Comparison of ENCODE assay signal across 2 cellular contexts in the genomic region with DNA sequence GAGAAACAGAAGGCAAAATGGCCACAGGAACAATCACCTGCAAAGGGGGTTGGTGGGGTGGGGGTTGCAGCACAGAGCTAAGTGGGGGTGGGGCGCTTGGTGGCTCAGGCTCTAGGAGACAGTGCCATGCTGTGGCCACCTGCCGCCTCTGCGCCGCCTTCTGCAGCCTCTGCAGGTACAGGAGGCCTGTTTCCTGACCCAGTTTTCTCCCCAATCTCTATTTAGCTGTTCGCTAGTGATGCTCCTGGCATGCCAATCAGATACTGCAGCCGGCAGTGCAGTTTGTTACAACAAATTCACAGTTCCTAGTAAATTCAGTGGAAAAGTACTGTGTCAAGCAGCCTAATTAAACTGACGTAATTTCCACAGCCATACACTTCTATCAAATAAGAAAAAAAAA.
TF ChIP-seq lines count a peak whose summit lies in the region.

No MANE protein-coding gene starts in this region.

TF ChIP-seq in IMR-90, 13 proteins besides CTCF, POLR2A, EP300 and RAD21:
- TF ChIP-seq ELK1 (IDR thresholded peaks at IDR 0.05; ENCODE audit: borderline replicate concordance, low read depth, low read length) (no peak), CEBPB (IDR thresholded peaks at IDR 0.05; ENCODE audit: low read depth, low read length) (no peak), FOS (IDR thresholded peaks at IDR 0.05; ENCODE audit: low read depth, low read length) (no peak), RCOR1 (IDR thresholded peaks at IDR 0.05; ENCODE audit: insufficient replicate concordance, low read length) (no peak), MAFK (IDR thresholded peaks at IDR 0.05; ENCODE audit: low read depth, low read length) (no peak), MAZ (IDR thresholded peaks at IDR 0.05; ENCODE audit: borderline replicate concordance, low read depth, low read length) (no peak), NFE2L2 (IDR thresholded peaks at IDR 0.05; ENCODE audit: low read depth, low read length) (no peak), USF2 (IDR thresholded peaks at IDR 0.05; ENCODE audit: low read depth, low read length) (no peak), MXI1 (IDR thresholded peaks at IDR 0.05; ENCODE audit: borderline replicate concordance, low read depth, low read length) (no peak), SMC3 (IDR thresholded peaks at IDR 0.05; ENCODE audit: low read depth, low read length) (no peak), CHD1 (IDR thresholded peaks at IDR 0.05; ENCODE audit: low read depth, low read length) (no peak), RFX5 (IDR thresholded peaks at IDR 0.05; ENCODE audit: low read depth, low read length) (no peak), BHLHE40 (IDR thresholded peaks at IDR 0.05; ENCODE audit: low read depth, low read length) (no peak)

TF ChIP-seq in K562, 482 proteins besides CTCF, POLR2A, EP300 and RAD21:
- TF ChIP-seq, protein P1, sequence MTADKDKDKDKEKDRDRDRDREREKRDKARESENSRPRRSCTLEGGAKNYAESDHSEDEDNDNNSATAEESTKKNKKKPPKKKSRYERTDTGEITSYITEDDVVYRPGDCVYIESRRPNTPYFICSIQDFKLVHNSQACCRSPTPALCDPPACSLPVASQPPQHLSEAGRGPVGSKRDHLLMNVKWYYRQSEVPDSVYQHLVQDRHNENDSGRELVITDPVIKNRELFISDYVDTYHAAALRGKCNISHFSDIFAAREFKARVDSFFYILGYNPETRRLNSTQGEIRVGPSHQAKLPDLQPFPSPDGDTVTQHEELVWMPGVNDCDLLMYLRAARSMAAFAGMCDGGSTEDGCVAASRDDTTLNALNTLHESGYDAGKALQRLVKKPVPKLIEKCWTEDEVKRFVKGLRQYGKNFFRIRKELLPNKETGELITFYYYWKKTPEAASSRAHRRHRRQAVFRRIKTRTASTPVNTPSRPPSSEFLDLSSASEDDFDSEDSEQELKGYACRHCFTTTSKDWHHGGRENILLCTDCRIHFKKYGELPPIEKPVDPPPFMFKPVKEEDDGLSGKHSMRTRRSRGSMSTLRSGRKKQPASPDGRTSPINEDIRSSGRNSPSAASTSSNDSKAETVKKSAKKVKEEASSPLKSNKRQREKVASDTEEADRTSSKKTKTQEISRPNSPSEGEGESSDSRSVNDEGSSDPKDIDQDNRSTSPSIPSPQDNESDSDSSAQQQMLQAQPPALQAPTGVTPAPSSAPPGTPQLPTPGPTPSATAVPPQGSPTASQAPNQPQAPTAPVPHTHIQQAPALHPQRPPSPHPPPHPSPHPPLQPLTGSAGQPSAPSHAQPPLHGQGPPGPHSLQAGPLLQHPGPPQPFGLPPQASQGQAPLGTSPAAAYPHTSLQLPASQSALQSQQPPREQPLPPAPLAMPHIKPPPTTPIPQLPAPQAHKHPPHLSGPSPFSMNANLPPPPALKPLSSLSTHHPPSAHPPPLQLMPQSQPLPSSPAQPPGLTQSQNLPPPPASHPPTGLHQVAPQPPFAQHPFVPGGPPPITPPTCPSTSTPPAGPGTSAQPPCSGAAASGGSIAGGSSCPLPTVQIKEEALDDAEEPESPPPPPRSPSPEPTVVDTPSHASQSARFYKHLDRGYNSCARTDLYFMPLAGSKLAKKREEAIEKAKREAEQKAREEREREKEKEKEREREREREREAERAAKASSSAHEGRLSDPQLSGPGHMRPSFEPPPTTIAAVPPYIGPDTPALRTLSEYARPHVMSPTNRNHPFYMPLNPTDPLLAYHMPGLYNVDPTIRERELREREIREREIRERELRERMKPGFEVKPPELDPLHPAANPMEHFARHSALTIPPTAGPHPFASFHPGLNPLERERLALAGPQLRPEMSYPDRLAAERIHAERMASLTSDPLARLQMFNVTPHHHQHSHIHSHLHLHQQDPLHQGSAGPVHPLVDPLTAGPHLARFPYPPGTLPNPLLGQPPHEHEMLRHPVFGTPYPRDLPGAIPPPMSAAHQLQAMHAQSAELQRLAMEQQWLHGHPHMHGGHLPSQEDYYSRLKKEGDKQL (CRISPR knock-in tag; IDR thresholded peaks at IDR 0.05; ENCODE audit: borderline replicate concordance): no peak
- TF ChIP-seq, protein P2, sequence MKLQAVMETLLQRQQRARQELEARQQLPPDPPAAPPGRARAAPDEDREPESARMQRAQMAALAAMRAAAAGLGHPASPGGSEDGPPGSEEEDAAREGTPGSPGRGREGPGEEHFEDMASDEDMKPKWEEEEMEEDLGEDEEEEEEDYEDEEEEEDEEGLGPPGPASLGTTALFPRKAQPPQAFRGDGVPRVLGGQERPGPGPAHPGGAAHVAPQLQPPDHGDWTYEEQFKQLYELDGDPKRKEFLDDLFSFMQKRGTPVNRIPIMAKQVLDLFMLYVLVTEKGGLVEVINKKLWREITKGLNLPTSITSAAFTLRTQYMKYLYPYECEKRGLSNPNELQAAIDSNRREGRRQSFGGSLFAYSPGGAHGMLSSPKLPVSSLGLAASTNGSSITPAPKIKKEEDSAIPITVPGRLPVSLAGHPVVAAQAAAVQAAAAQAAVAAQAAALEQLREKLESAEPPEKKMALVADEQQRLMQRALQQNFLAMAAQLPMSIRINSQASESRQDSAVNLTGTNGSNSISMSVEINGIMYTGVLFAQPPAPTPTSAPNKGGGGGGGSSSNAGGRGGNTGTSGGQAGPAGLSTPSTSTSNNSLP (IDR thresholded peaks at IDR 0.05; ENCODE audit: borderline replicate concordance, low read depth, low read length): no peak
- TF ChIP-seq POLR3A (IDR thresholded peaks at IDR 0.05; ENCODE audit: borderline replicate concordance, extremely low read depth, insufficient read depth, insufficient read length) (no peak), ZNF184 (CRISPR knock-in tag; IDR thresholded peaks at IDR 0.05) (no peak), HDAC8 (tag; IDR thresholded peaks at IDR 0.05) (no peak)
- TF ChIP-seq, protein P3, sequence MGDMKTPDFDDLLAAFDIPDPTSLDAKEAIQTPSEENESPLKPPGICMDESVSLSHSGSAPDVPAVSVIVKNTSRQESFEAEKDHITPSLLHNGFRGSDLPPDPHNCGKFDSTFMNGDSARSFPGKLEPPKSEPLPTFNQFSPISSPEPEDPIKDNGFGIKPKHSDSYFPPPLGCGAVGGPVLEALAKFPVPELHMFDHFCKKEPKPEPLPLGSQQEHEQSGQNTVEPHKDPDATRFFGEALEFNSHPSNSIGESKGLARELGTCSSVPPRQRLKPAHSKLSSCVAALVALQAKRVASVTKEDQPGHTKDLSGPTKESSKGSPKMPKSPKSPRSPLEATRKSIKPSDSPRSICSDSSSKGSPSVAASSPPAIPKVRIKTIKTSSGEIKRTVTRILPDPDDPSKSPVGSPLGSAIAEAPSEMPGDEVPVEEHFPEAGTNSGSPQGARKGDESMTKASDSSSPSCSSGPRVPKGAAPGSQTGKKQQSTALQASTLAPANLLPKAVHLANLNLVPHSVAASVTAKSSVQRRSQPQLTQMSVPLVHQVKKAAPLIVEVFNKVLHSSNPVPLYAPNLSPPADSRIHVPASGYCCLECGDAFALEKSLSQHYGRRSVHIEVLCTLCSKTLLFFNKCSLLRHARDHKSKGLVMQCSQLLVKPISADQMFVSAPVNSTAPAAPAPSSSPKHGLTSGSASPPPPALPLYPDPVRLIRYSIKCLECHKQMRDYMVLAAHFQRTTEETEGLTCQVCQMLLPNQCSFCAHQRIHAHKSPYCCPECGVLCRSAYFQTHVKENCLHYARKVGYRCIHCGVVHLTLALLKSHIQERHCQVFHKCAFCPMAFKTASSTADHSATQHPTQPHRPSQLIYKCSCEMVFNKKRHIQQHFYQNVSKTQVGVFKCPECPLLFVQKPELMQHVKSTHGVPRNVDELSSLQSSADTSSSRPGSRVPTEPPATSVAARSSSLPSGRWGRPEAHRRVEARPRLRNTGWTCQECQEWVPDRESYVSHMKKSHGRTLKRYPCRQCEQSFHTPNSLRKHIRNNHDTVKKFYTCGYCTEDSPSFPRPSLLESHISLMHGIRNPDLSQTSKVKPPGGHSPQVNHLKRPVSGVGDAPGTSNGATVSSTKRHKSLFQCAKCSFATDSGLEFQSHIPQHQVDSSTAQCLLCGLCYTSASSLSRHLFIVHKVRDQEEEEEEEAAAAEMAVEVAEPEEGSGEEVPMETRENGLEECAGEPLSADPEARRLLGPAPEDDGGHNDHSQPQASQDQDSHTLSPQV (IDR thresholded peaks at IDR 0.05): no peak
TF ChIP-seq in K562: peak in this region for 0.
